ENCODE assay signal across 26 cellular contexts in the genomic region with DNA sequence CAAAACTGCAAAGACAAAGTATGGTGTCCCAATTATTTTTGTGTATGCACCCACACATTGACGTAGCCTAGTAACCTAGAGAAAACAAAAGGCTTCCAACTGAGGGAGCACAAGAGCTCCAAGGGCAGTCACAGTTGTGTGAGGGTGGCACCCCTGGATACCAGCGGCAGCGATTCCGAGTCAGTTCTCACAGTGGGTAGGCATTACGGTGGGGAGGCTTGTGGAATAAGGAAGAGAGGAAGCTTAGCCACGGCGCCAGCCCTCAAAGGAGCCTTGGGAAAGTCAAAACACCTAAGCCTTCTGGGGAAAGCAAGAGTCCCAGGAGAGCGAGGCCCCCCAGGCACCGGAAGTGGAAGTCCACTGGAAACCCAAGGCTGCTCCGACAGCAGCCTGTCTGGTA.
"Had no signal": no experiment of that assay in that cellular context is flagged by ENCODE, and none has a peak within 500 bp of the region (broad histone marks: within the 10 kb centered on the region; RNA-seq: fewer than 3 reads in every experiment).

No MANE protein-coding gene starts in this region.

- H3K27me3 Mint-ChIP-seq: type B pancreatic cell had no signal

- H3K4me3 Mint-ChIP-seq: dendritic cell treated with granulocyte-macrophage colony-stimulating factor and Interleukin-4, amounts not matched to agents 40 ng/mL and 50 ng/mL, for 4 days; endodermal cell; naive thymus-derived CD8-positive, alpha-beta T cell; nephron progenitor cell; stimulated activated memory B cell treated with anti-CD40 and anti-IgM and Interleukin-4, amounts not matched to agents 10 μg/mL and 1 μg/mL and 100 μg/mL, for 72 hours; type B pancreatic cell had no signal

- H3K9me3 Mint-ChIP-seq: dendritic cell treated with granulocyte-macrophage colony-stimulating factor and Interleukin-4, amounts not matched to agents 40 ng/mL and 50 ng/mL, for 4 days; endodermal cell; naive thymus-derived CD8-positive, alpha-beta T cell; nephron progenitor cell; stimulated activated memory B cell treated with anti-CD40 and anti-IgM and Interleukin-4, amounts not matched to agents 10 μg/mL and 1 μg/mL and 100 μg/mL, for 72 hours; type B pancreatic cell had no signal

- H3K36me3 Mint-ChIP-seq: naive thymus-derived CD8-positive, alpha-beta T cell; stimulated activated memory B cell treated with anti-CD40 and anti-IgM and Interleukin-4, amounts not matched to agents 10 μg/mL and 1 μg/mL and 100 μg/mL, for 72 hours had no signal

- ATAC-seq: esophagus mucosa; gastroesophageal sphincter; heart left ventricle; left ventricle myocardium superior; lower lobe of right lung; naive thymus-derived CD8-positive, alpha-beta T cell; psoas muscle; right cardiac atrium; stimulated activated memory B cell treated with anti-CD40 and anti-IgM and Interleukin-4, amounts not matched to agents 10 μg/mL and 1 μg/mL and 100 μg/mL, for 72 hours; stimulated activated naive CD8-positive, alpha-beta T cell treated with anti-CD3 and anti-CD28 coated beads, Interleukin-15, Interleukin-2, amounts not matched to agents 100 U/mL and 50 U/mL, for 24 hours had no signal

- H3K27ac Mint-ChIP-seq: dendritic cell treated with granulocyte-macrophage colony-stimulating factor and Interleukin-4, amounts not matched to agents 40 ng/mL and 50 ng/mL, for 4 days; endodermal cell; nephron progenitor cell; stimulated activated memory B cell treated with anti-CD40 and anti-IgM and Interleukin-4, amounts not matched to agents 10 μg/mL and 1 μg/mL and 100 μg/mL, for 72 hours; type B pancreatic cell had no signal

- H3K4me1 Mint-ChIP-seq: endodermal cell had no signal

- DNase-seq: colonic mucosa; effector CD8-positive, alpha-beta T cell; endodermal cell; foreskin fibroblast; hippocampal formation; islet precursor cell; left ventricle myocardium superior; lower lobe of right lung; naive thymus-derived CD8-positive, alpha-beta T cell; nephron progenitor cell; occipital lobe; ovary; psoas muscle; right cardiac atrium; sigmoid colon; stimulated activated CD4-positive, alpha-beta T cell treated with anti-CD3 and anti-CD28 coated beads, Interleukin-4, amount 100 ng/mL, for 4 hours; stimulated activated naive CD8-positive, alpha-beta T cell treated with anti-CD3 and anti-CD28 coated beads, Interleukin-15, Interleukin-2, amounts not matched to agents 100 U/mL and 50 U/mL, for 24 hours; substantia nigra; testis; tibial artery had no signal
